ENCODE assay signal across 17 cellular contexts in genomic region chr4:124278477-124278876, GRCh38.
DNase-seq lines count a peak whose midpoint lies in the region; FAIRE-seq and TF ChIP-seq lines count a peak whose summit lies in the region.
"Had no signal": no experiment of that assay in that cellular context is flagged by ENCODE, and none has a peak within 500 bp of the region (broad histone marks: within the 10 kb centered on the region; RNA-seq: fewer than 3 reads in every experiment).

No MANE protein-coding gene starts in this region.

- WGBS in mesodermal cell (ENCODE audit: insufficient coverage in 2 of 2), 2 experiments = no CpG with 5 or more reads among the region's 1 CpG
- WGBS in transverse colon (ENCODE audit: low coverage in 1 of 2), 2 donors = 91 to 100% methylated on average over 1 of the region's 1 CpG

- peak overlapping the region; percentile 29 to 65 for H3K27ac ChIP-seq in breast epithelium
- H3K27ac ChIP-seq in mesodermal cell (ENCODE audit: low read depth, low read length, severe bottlenecking) = peak overlapping the region; percentile 95
- no peak overlapping the region for H3K27ac ChIP-seq in transverse colon
- no peak overlapping the region for H3K27ac ChIP-seq in Peyer's patch
- H3K27ac ChIP-seq: ovary had no signal

- H3K4me1 ChIP-seq in breast epithelium (no peaks in the 10 kb centered on the region), mesodermal cell (ENCODE audit: control insufficient read depth, insufficient read depth, low read length, poor library complexity, severe bottlenecking) (peaks cover 32% of the 10 kb centered on the region), transverse colon (no peaks in the 10 kb centered on the region), Peyer's patch (no peaks in the 10 kb centered on the region)

- peak; percentile 14 for DNase-seq in DMS 273 treated with DMSO at 0.1 percent for 48 hours (lab: John Stamatoyannopoulos, UW)
- DNase-seq in M059J (ENCODE audit: low read depth) = peak; percentile 66
- DNase-seq in breast epithelium (ENCODE audit: low spot score in 2 of 2) = no peak
- DNase-seq in transverse colon = no peak
- no peak for DNase-seq in superior temporal gyrus (ENCODE audit: extremely low spot score)
- DNase-seq in Peyer's patch = no peak
- no peak for DNase-seq in RCC 7860 (ENCODE audit: low spot score)
- DNase-seq: activated CD4-positive, CD25-positive, alpha-beta regulatory T cell; activated effector memory CD4-positive, alpha-beta T cell treated with anti-CD3 and anti-CD28 coated beads, Interleukin-2, amount 50 U/mL, for 16 hours; caudate nucleus; DMS79; mucosa of descending colon; NCI-H1417; NCI-H2227 treated with DMSO at 0.1 percent for 48 hours; ovary had no signal

- no peak for TF ChIP-seq EP300 in transverse colon (IDR thresholded peaks at IDR 0.05; ENCODE audit: low read depth)

- H3K4me3 ChIP-seq in breast epithelium (no peak overlapping the region), mesodermal cell (ENCODE audit: extremely low read depth, insufficient read depth, low read length, poor library complexity, severe bottlenecking) (no peak overlapping the region), transverse colon (no peak overlapping the region), Peyer's patch (no peak overlapping the region)
- H3K4me3 ChIP-seq: mucosa of descending colon, ovary had no signal

- intact Hi-C loops in breast epithelium (cut with DNase I; ENCODE audit: low total_unique reads) (no loop called here), transverse colon (cut with DNase I; ENCODE audit: low total_unique reads) (no loop called here)

- in situ Hi-C loops in transverse colon (cut with MboI; ENCODE audit: low pct_ligation_motif_present in 1 of 4, low pct_unique_long_range_greater_than_20kb in 1 of 4, low sequenced_read_pairs in 3 of 4) = no loop called here

- H3K27me3 ChIP-seq in breast epithelium (no peaks in the 10 kb centered on the region), transverse colon (no peaks in the 10 kb centered on the region), Peyer's patch (no peaks in the 10 kb centered on the region)
- H3K27me3 ChIP-seq: ovary had no signal

- TF ChIP-seq CTCF in breast epithelium (IDR thresholded peaks at IDR 0.05) (no peak), transverse colon (IDR thresholded peaks at IDR 0.05) (no peak), Peyer's patch (IDR thresholded peaks at IDR 0.05) (no peak)

- no peak for FAIRE-seq in RCC 7860 (lab: Jason Lieb, UNC)
- FAIRE-seq: islet of Langerhans had no signal

- TF ChIP-seq POLR2A in breast epithelium (IDR thresholded peaks at IDR 0.05) (no peak), transverse colon (IDR thresholded peaks at IDR 0.05) (no peak), Peyer's patch (IDR thresholded peaks at IDR 0.05) (no peak)

- H3K9me3 ChIP-seq in breast epithelium (no peaks in the 10 kb centered on the region), mesodermal cell (ENCODE audit: control insufficient read depth, low read length) (no peaks in the 10 kb centered on the region), transverse colon (no peaks in the 10 kb centered on the region), Peyer's patch (no peaks in the 10 kb centered on the region)
- H3K9me3 ChIP-seq: mucosa of descending colon, ovary had no signal

- H3K36me3 ChIP-seq in breast epithelium (no peaks in the 10 kb centered on the region), mesodermal cell (ENCODE audit: control insufficient read depth, insufficient read depth, low read length) (no peaks in the 10 kb centered on the region), transverse colon (no peaks in the 10 kb centered on the region), Peyer's patch (no peaks in the 10 kb centered on the region)
- H3K36me3 ChIP-seq: ovary had no signal

Comparison
In these comparisons a context has a peak if more than half of its experiments do, and no peak if none do; other contexts are left out.
1. DNase-seq: peak in DMS 273 treated with DMSO at 0.1 percent for 48 hours (single experiment) and M059J (single experiment); none in breast epithelium (0 of 2), transverse colon (single experiment), superior temporal gyrus (single experiment), Peyer's patch (0 of 3) and RCC 7860 (single experiment).
2. H3K27ac ChIP-seq: peak in breast epithelium (2 of 2) and mesodermal cell (single experiment); none in transverse colon (0 of 4) and Peyer's patch (0 of 4).